In the genomic region with DNA sequence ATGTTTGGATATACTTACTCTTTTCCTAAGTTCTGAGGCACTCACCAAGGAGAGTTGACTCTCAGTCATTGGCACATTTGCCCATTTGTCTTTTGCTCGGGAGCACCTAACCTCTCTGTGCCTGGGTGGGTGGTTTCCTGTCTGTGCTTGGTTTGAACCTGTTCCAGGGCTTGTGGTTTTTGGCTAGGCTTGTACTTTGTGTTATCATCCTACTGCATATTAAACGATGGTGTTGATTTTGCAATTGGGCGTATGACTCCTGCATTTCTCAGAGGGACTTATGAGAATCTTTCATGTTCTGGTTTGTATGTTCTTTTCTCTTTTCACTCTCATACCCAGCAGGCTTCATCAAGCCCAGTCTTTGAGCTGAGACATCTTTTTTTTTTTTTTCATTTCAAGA, we compare ENCODE assay signal across 9 cellular contexts.
A peak's percentile ranks its signal among the peaks of the same experiment; 100 is the strongest.
DNase-seq lines count a peak whose midpoint lies in the region; ATAC-seq, FAIRE-seq and TF ChIP-seq lines count a peak whose summit lies in the region.
"Had no signal": no experiment of that assay in that cellular context is flagged by ENCODE, and none has a peak within 500 bp of the region (broad histone marks: within the 10 kb centered on the region; RNA-seq: fewer than 3 reads in every experiment).

No MANE protein-coding gene starts in this region.

- DNase-seq in GF-D8 (lab: John Stamatoyannopoulos, UW) (peak; percentile 93), RCC 7860 (ENCODE audit: low spot score) (peak; percentile 94), cardiac fibroblast (ENCODE audit: low read depth in 2 of 2) (peak; percentile 97 to 99), sciatic nerve (ENCODE audit: low spot score) (no peak)
- DNase-seq in stimulated activated CD4-positive, alpha-beta T cell treated with anti-CD3 and anti-CD28 coated beads, Interleukin-15, amount 100 ng/mL, for 24 hours, result peak; percentile 54

- no peak for ATAC-seq in GM18907 (IDR thresholded peaks at IDR 0.05; ENCODE audit: unreplicated experiment)
- no peak for ATAC-seq in GM21367 (IDR thresholded peaks at IDR 0.05; ENCODE audit: unreplicated experiment)
- ATAC-seq in sciatic nerve, result no peak
- no peak for ATAC-seq in GM19467 (IDR thresholded peaks at IDR 0.05; ENCODE audit: unreplicated experiment)

- intact Hi-C loops in sciatic nerve (cut with DNase I), result no loop called here

- FAIRE-seq in RCC 7860 (lab: Jason Lieb, UNC), result peak; percentile 99
- FAIRE-seq: H1 had no signal

- H3K4me3 ChIP-seq in cardiac fibroblast (replicated peaks in 1 of 2; ENCODE audit: low read depth in 2 of 2, low read length in 2 of 2), result no peak overlapping the region

- no peak for TF ChIP-seq CTCF in cardiac fibroblast (IDR thresholded peaks at IDR 0.05; ENCODE audit: low read depth, low read length)
